ENCODE assay signal across 9 cellular contexts in genomic region chr9:71819115-71819739, GRCh38. TPM values are rescaled to one million over a fixed set of nuclear protein-coding genes. Genes with fewer than 3 reads are reported as not detected.
DNase-seq lines count a peak whose midpoint lies in the region; ATAC-seq lines count a peak whose summit lies in the region.
"Had no signal": no experiment of that assay in that cellular context is flagged by ENCODE, and none has a peak within 500 bp of the region (broad histone marks: within the 10 kb centered on the region; RNA-seq: fewer than 3 reads in every experiment).

No MANE protein-coding gene starts in this region.

- H3K27ac Mint-ChIP-seq in activated CD8-positive, alpha-beta memory T cell treated with anti-CD3 and anti-CD28 coated beads, Interleukin-2, amount 10 ng/mL, durations not matched to agents 7 days and 5 days: no peak overlapping the region
- no peak overlapping the region for H3K27ac Mint-ChIP-seq in activated naive CD8-positive, alpha-beta T cell treated with anti-CD3 and anti-CD28 coated beads, Interleukin-2, amount 50 U/mL, for 24 hours
- H3K27ac Mint-ChIP-seq: dendritic cell treated with granulocyte-macrophage colony-stimulating factor and Interleukin-4, amounts not matched to agents 40 ng/mL and 50 ng/mL, for 4 days had no signal

- CTCF ChIA-PET in activated CD8-positive, alpha-beta memory T cell treated with anti-CD3 and anti-CD28 coated beads, Interleukin-2, amount 10 ng/mL, durations not matched to agents 7 days and 5 days (lab: Charles Lee): interaction anchor here (0.6 to 8.6 kb wide), 29 partner anchors 9 to 1291 kb away, joined by 3 to 45 read pairs (median 4); partner anchors contain the start of genes ABHD17B and C9orf85

- no peaks in the 10 kb centered on the region for H3K9me3 Mint-ChIP-seq in activated CD8-positive, alpha-beta memory T cell treated with anti-CD3 and anti-CD28 coated beads, Interleukin-2, amount 10 ng/mL, durations not matched to agents 7 days and 5 days (ENCODE audit: low read depth)
- H3K9me3 Mint-ChIP-seq in activated naive CD8-positive, alpha-beta T cell treated with anti-CD3 and anti-CD28 coated beads, Interleukin-2, amount 50 U/mL, for 24 hours: no peaks in the 10 kb centered on the region
- H3K9me3 Mint-ChIP-seq: dendritic cell treated with granulocyte-macrophage colony-stimulating factor and Interleukin-4, amounts not matched to agents 40 ng/mL and 50 ng/mL, for 4 days had no signal

- no peak for ATAC-seq in activated CD8-positive, alpha-beta memory T cell treated with anti-CD3 and anti-CD28 coated beads, Interleukin-2, amount 10 ng/mL, durations not matched to agents 7 days and 5 days
- no peak for ATAC-seq in activated naive CD8-positive, alpha-beta T cell treated with anti-CD3 and anti-CD28 coated beads, Interleukin-2, amount 50 U/mL, for 24 hours
- ATAC-seq in GM18873 (IDR thresholded peaks at IDR 0.05; ENCODE audit: low FRiP score, unreplicated experiment): no peak

- peaks cover 9% of the 10 kb centered on the region for H3K4me1 Mint-ChIP-seq in activated CD8-positive, alpha-beta memory T cell treated with anti-CD3 and anti-CD28 coated beads, Interleukin-2, amount 10 ng/mL, durations not matched to agents 7 days and 5 days
- H3K4me1 Mint-ChIP-seq in activated naive CD8-positive, alpha-beta T cell treated with anti-CD3 and anti-CD28 coated beads, Interleukin-2, amount 50 U/mL, for 24 hours: peaks cover 20% of the 10 kb centered on the region

- DNase-seq in activated CD8-positive, alpha-beta memory T cell treated with anti-CD3 and anti-CD28 coated beads for 24 hours: peak; percentile 65
- DNase-seq in activated CD8-positive, alpha-beta memory T cell treated with anti-CD3 and anti-CD28 coated beads, Interleukin-2, amount 10 ng/mL, durations not matched to agents 7 days and 5 days: no peak
- DNase-seq in NCI-H345 (lab: John Stamatoyannopoulos, UW) (peak; percentile 30), hepatic stellate cell (ENCODE audit: low spot score) (peak; percentile 9), NCI-H2107 (lab: John Stamatoyannopoulos, UW) (no peak)
- DNase-seq in activated naive CD8-positive, alpha-beta T cell treated with anti-CD3 and anti-CD28 coated beads, Interleukin-2, amount 50 U/mL, for 24 hours: peak; percentile 56
- peak; percentile 39 for DNase-seq in stimulated activated CD4-positive, alpha-beta T cell treated with anti-CD3 and anti-CD28 coated beads, Interleukin-4, amount 100 ng/mL, for 1 hour

- no peaks in the 10 kb centered on the region for H3K27me3 Mint-ChIP-seq in activated CD8-positive, alpha-beta memory T cell treated with anti-CD3 and anti-CD28 coated beads, Interleukin-2, amount 10 ng/mL, durations not matched to agents 7 days and 5 days
- no peaks in the 10 kb centered on the region for H3K27me3 Mint-ChIP-seq in activated naive CD8-positive, alpha-beta T cell treated with anti-CD3 and anti-CD28 coated beads, Interleukin-2, amount 50 U/mL, for 24 hours

- H3K36me3 Mint-ChIP-seq in activated CD8-positive, alpha-beta memory T cell treated with anti-CD3 and anti-CD28 coated beads, Interleukin-2, amount 10 ng/mL, durations not matched to agents 7 days and 5 days: no peaks in the 10 kb centered on the region
- no peaks in the 10 kb centered on the region for H3K36me3 Mint-ChIP-seq in activated naive CD8-positive, alpha-beta T cell treated with anti-CD3 and anti-CD28 coated beads, Interleukin-2, amount 50 U/mL, for 24 hours (ENCODE audit: low read depth)

- no peak overlapping the region for H3K4me3 Mint-ChIP-seq in activated CD8-positive, alpha-beta memory T cell treated with anti-CD3 and anti-CD28 coated beads, Interleukin-2, amount 10 ng/mL, durations not matched to agents 7 days and 5 days
- H3K4me3 Mint-ChIP-seq in activated naive CD8-positive, alpha-beta T cell treated with anti-CD3 and anti-CD28 coated beads, Interleukin-2, amount 50 U/mL, for 24 hours: no peak overlapping the region
- H3K4me3 Mint-ChIP-seq: dendritic cell treated with granulocyte-macrophage colony-stimulating factor and Interleukin-4, amounts not matched to agents 40 ng/mL and 50 ng/mL, for 4 days had no signal

RNA-seq across cellular contexts. Expression of gene CEMIP2, which starts 50.9 kb away (rescaled TPM):
- 10 to 100 TPM; 57.0 to 78.8 TPM for total RNA-seq in activated CD8-positive, alpha-beta memory T cell treated with anti-CD3 and anti-CD28 coated beads, Interleukin-2, amount 10 ng/mL, durations not matched to agents 7 days and 5 days

Comparison
In these comparisons a context has a peak if more than half of its experiments do, and no peak if none do; other contexts are left out.
1. DNase-seq: peak in activated CD8-positive, alpha-beta memory T cell treated with anti-CD3 and anti-CD28 coated beads for 24 hours (single experiment), NCI-H345 (single experiment), activated naive CD8-positive, alpha-beta T cell treated with anti-CD3 and anti-CD28 coated beads, Interleukin-2, amount 50 U/mL, for 24 hours (single experiment), hepatic stellate cell (single experiment) and stimulated activated CD4-positive, alpha-beta T cell treated with anti-CD3 and anti-CD28 coated beads, Interleukin-4, amount 100 ng/mL, for 1 hour (single experiment); none in activated CD8-positive, alpha-beta memory T cell treated with anti-CD3 and anti-CD28 coated beads, Interleukin-2, amount 10 ng/mL, durations not matched to agents 7 days and 5 days (single experiment) and NCI-H2107 (single experiment).